In genomic region chr1:37477946-37478345, GRCh38 we compare ENCODE assay signal across 8 cellular contexts. TPM values are rescaled to one million over a fixed set of nuclear protein-coding genes. Genes with fewer than 3 reads are reported as not detected.
A peak's percentile ranks its signal among the peaks of the same experiment; 100 is the strongest.
DNase-seq lines count a peak whose midpoint lies in the region; ATAC-seq and TF ChIP-seq lines count a peak whose summit lies in the region.

No MANE protein-coding gene starts in this region.

- no peaks in the 10 kb centered on the region for H3K9me3 ChIP-seq in thyroid gland

- CTCF ChIA-PET in activated naive CD4-positive, alpha-beta T cell treated with anti-CD3 and anti-CD28 coated beads, Interleukin-2, amount 10 ng/mL, durations not matched to agents 7 days and 5 days (lab: Charles Lee), result interaction anchor here (1.1 to 6.1 kb wide), 4 partner anchors 9 to 37 kb away, joined by 5 to 38 read pairs (median 17); partner anchors contain the start of gene MEAF6

- H3K4me1 Mint-ChIP-seq in activated naive CD4-positive, alpha-beta T cell treated with anti-CD3 and anti-CD28 coated beads, Interleukin-2, amount 10 ng/mL, durations not matched to agents 7 days and 5 days, result peaks cover 58% of the 10 kb centered on the region

- H3K4me1 ChIP-seq in thyroid gland, result peaks cover 55 to 62% of the 10 kb centered on the region in 2 donors

- intact Hi-C loops in thyroid gland (cut with DNase I), result no loop called here

- H3K36me3 ChIP-seq in kidney epithelial cell (ENCODE audit: control insufficient read depth, insufficient read depth, low read length), result peaks cover 9% of the 10 kb centered on the region
- H3K36me3 ChIP-seq in thyroid gland, result peaks cover 33% of the 10 kb centered on the region in 2 donors

- peak; percentile 33 for DNase-seq in activated CD4-positive, alpha-beta T cell treated with anti-CD3 and anti-CD28 coated beads for 48 hours
- DNase-seq in activated CD4-positive, alpha-beta T cell treated with anti-CD3 and anti-CD28 coated beads, Interleukin-2, amount 50 U/mL, for 4 hours, result no peak
- DNase-seq in activated naive CD4-positive, alpha-beta T cell treated with anti-CD3 and anti-CD28 coated beads, Interleukin-2, amount 10 ng/mL, durations not matched to agents 7 days and 5 days, result no peak
- no peak for DNase-seq in kidney epithelial cell (ENCODE audit: low read depth)
- DNase-seq in thyroid gland, result no peak
- DNase-seq in T-helper 9 cell, result no peak

- peak overlapping the region; percentile 99 for H3K27ac Mint-ChIP-seq in activated naive CD4-positive, alpha-beta T cell treated with anti-CD3 and anti-CD28 coated beads, Interleukin-2, amount 10 ng/mL, durations not matched to agents 7 days and 5 days

- TF ChIP-seq CTCF in kidney epithelial cell (IDR thresholded peaks at IDR 0.05; ENCODE audit: insufficient read depth, low read length, poor library complexity, severe bottlenecking) (no peak), thyroid gland (IDR thresholded peaks at IDR 0.05) (no peak)

- H3K27me3 Mint-ChIP-seq in activated naive CD4-positive, alpha-beta T cell treated with anti-CD3 and anti-CD28 coated beads, Interleukin-2, amount 10 ng/mL, durations not matched to agents 7 days and 5 days, result no peaks in the 10 kb centered on the region

- H3K9me3 Mint-ChIP-seq in activated naive CD4-positive, alpha-beta T cell treated with anti-CD3 and anti-CD28 coated beads, Interleukin-2, amount 10 ng/mL, durations not matched to agents 7 days and 5 days, result no peaks in the 10 kb centered on the region

- peaks cover 69% of the 10 kb centered on the region for H3K36me3 Mint-ChIP-seq in activated naive CD4-positive, alpha-beta T cell treated with anti-CD3 and anti-CD28 coated beads, Interleukin-2, amount 10 ng/mL, durations not matched to agents 7 days and 5 days

- H3K27me3 ChIP-seq in kidney epithelial cell (ENCODE audit: control insufficient read depth, insufficient read depth, low read length) (no peaks in the 10 kb centered on the region), thyroid gland (no peaks in the 10 kb centered on the region)

- H3K4me3 Mint-ChIP-seq in activated naive CD4-positive, alpha-beta T cell treated with anti-CD3 and anti-CD28 coated beads, Interleukin-2, amount 10 ng/mL, durations not matched to agents 7 days and 5 days, result peak overlapping the region; percentile 97

- WGBS in thyroid gland, 2 donors, result 95 to 100% methylated on average over 5 of the region's 5 CpGs

- peak overlapping the region; percentile 16 to 87 (median 86) for H3K27ac ChIP-seq in thyroid gland

- H3K4me3 ChIP-seq in kidney epithelial cell (ENCODE audit: low read depth, low read length) (peak overlapping the region; percentile 78), thyroid gland (replicated peaks in 1 of 3) (no peak overlapping the region)

- no peak for TF ChIP-seq POLR2A in thyroid gland (IDR thresholded peaks at IDR 0.05)

- ATAC-seq in HG03439 (IDR thresholded peaks at IDR 0.05; ENCODE audit: unreplicated experiment) (no peak), HG03280 (IDR thresholded peaks at IDR 0.05; ENCODE audit: unreplicated experiment) (no peak)

RNA-seq across cellular contexts. Expression of gene ZC3H12A, which starts 3.6 kb away (rescaled TPM):
- total RNA-seq in kidney epithelial cell (34.2 and 38.3 TPM in 2 replicates), thyroid gland (1 to 10 TPM; 4.1 to 7.1 (median 5.1) TPM)

RNA-seq across cellular contexts. Expression of gene MEAF6, which starts 36.6 kb away (rescaled TPM):
- total RNA-seq in kidney epithelial cell (88.1 and 110 TPM in 2 replicates), thyroid gland (100 to 1,000 TPM in 2 of 4 donors, 10 to 100 TPM in 2; 78.9 to 109 (median 92.7) TPM)
